ENCODE assay signal across 9 cellular contexts in genomic region chr15:41493902-41494189, GRCh38. TPM values are rescaled to one million over a fixed set of nuclear protein-coding genes. Genes with fewer than 3 reads are reported as not detected.
DNase-seq lines count a peak whose midpoint lies in the region; TF ChIP-seq lines count a peak whose summit lies in the region.
"Had no signal": no experiment of that assay in that cellular context is flagged by ENCODE, and none has a peak within 500 bp of the region (broad histone marks: within the 10 kb centered on the region; RNA-seq: fewer than 3 reads in every experiment).

No MANE protein-coding gene starts in this region.

- peaks cover 17% of the 10 kb centered on the region for H3K4me1 ChIP-seq in PC-9 (replicated peaks; ENCODE audit: insufficient read depth)
- peaks cover 6% of the 10 kb centered on the region; the same call in 1 of the 2 replicates for H3K4me1 ChIP-seq in iPS DF 6.9 (ENCODE audit: control insufficient read depth, insufficient read depth, low read length)
- peaks cover 19% of the 10 kb centered on the region for H3K4me1 ChIP-seq in thymus (ENCODE audit: control insufficient read depth, insufficient read depth, low read length)

- no peaks in the 10 kb centered on the region for H3K79me2 ChIP-seq in PC-9 (ENCODE audit: low read depth)

- H3K27me3 ChIP-seq in PC-9 (ENCODE audit: insufficient read depth, low read depth) = no peaks in the 10 kb centered on the region
- peaks cover 64% of the 10 kb centered on the region for H3K27me3 ChIP-seq in iPS DF 6.9 (ENCODE audit: control insufficient read depth, insufficient read depth, low read length)
- peaks cover 56% of the 10 kb centered on the region for H3K27me3 ChIP-seq in thymus (ENCODE audit: control insufficient read depth, insufficient read depth)

- POLR2A ChIA-PET in activated CD4-positive, alpha-beta memory T cell treated with anti-CD3 and anti-CD28 coated beads, Interleukin-2, amount 10 ng/mL, durations not matched to agents 7 days and 5 days (lab: Charles Lee) = interaction anchor here (1.0 to 1.6 kb wide), 3 partner anchors 8 to 20 kb away, joined by 4 to 7 read pairs (median 5); partner anchors contain the start of gene LTK
- POLR2A ChIA-PET in activated CD4-positive, alpha-beta memory T cell treated with anti-CD3 and anti-CD28 coated beads for 36 hours (lab: Charles Lee) = interaction anchor here (0.7 to 0.9 kb wide), 2 partner anchors 8 to 19 kb away, joined by 3 to 4 read pairs; no protein-coding TSS in a partner anchor
- POLR2A ChIA-PET in PC-9 (lab: Charles Lee; ENCODE audit: unreplicated experiment) = interaction anchor here (0.6 kb wide), 1 partner anchor 212 kb away, joined by 21 read pairs; no protein-coding TSS in a partner anchor

- no peaks in the 10 kb centered on the region for H3K9me2 ChIP-seq in PC-9 (ENCODE audit: insufficient read depth)

- H3K4me2 ChIP-seq in PC-9 = peak overlapping the region; percentile 97

- no peaks in the 10 kb centered on the region for H3K36me3 Mint-ChIP-seq in activated CD4-positive, alpha-beta memory T cell treated with anti-CD3 and anti-CD28 coated beads, Interleukin-2, amount 10 ng/mL, durations not matched to agents 7 days and 5 days (ENCODE audit: low read depth)
- peaks cover 3% of the 10 kb centered on the region for H3K36me3 Mint-ChIP-seq in activated CD4-positive, alpha-beta memory T cell treated with anti-CD3 and anti-CD28 coated beads for 36 hours
- H3K36me3 Mint-ChIP-seq: activated naive CD8-positive, alpha-beta T cell had no signal

- peak overlapping the region; percentile 61 for H3K4me3 Mint-ChIP-seq in activated CD4-positive, alpha-beta memory T cell treated with anti-CD3 and anti-CD28 coated beads, Interleukin-2, amount 10 ng/mL, durations not matched to agents 7 days and 5 days
- no peak overlapping the region for H3K4me3 Mint-ChIP-seq in activated CD4-positive, alpha-beta memory T cell treated with anti-CD3 and anti-CD28 coated beads for 36 hours

- BruUV-seq in PC-9 (replicated peaks; lab: Mats Ljungman, UMichigan) = no TSS peak

- H3K36me3 ChIP-seq in PC-9 (ENCODE audit: low read depth) (no peaks in the 10 kb centered on the region), iPS DF 6.9 (ENCODE audit: control insufficient read depth, insufficient read depth, low read length) (no peaks in the 10 kb centered on the region), thymus (ENCODE audit: control insufficient read depth, insufficient read depth) (no peaks in the 10 kb centered on the region)

- H3K27ac Mint-ChIP-seq in activated CD4-positive, alpha-beta memory T cell treated with anti-CD3 and anti-CD28 coated beads, Interleukin-2, amount 10 ng/mL, durations not matched to agents 7 days and 5 days = no peak overlapping the region
- no peak overlapping the region for H3K27ac Mint-ChIP-seq in activated CD4-positive, alpha-beta memory T cell treated with anti-CD3 and anti-CD28 coated beads for 36 hours
- H3K27ac Mint-ChIP-seq: activated naive CD8-positive, alpha-beta T cell had no signal

- no peaks in the 10 kb centered on the region; the same call in 1 of the 2 replicates for H3F3A ChIP-seq in PC-9 (ENCODE audit: insufficient read depth, low read depth)

- H3K4me3 ChIP-seq in PC-9 = peak overlapping the region; percentile 29; the same call in 1 of the 2 replicates
- H3K4me3 ChIP-seq in iPS DF 6.9 (ENCODE audit: low read length) = peak overlapping the region; percentile 51; the same call in 1 of the 2 replicates
- peak overlapping the region; percentile 71 for H3K4me3 ChIP-seq in thymus (ENCODE audit: low read length)

- WGBS in iPS DF 6.9 (ENCODE audit: insufficient coverage, insufficient read length) = no CpG with 5 or more reads among the region's 41 CpGs
- WGBS in thymus = under 1% methylated on average over 41 of the region's 41 CpGs

- H3K9me3 Mint-ChIP-seq in activated CD4-positive, alpha-beta memory T cell treated with anti-CD3 and anti-CD28 coated beads, Interleukin-2, amount 10 ng/mL, durations not matched to agents 7 days and 5 days = no peaks in the 10 kb centered on the region
- peaks cover 3% of the 10 kb centered on the region for H3K9me3 Mint-ChIP-seq in activated CD4-positive, alpha-beta memory T cell treated with anti-CD3 and anti-CD28 coated beads for 36 hours

- DNase-seq in activated CD4-positive, alpha-beta memory T cell treated with anti-CD3 and anti-CD28 coated beads, Interleukin-2, amount 10 ng/mL, durations not matched to agents 7 days and 5 days = no peak
- DNase-seq in activated CD4-positive, alpha-beta memory T cell treated with anti-CD3 and anti-CD28 coated beads for 36 hours = no peak
- DNase-seq in PC-9 (no peak), iPS DF 6.9 (ENCODE audit: low read depth, low spot score) (no peak), NCI-H82 (lab: John Stamatoyannopoulos, UW) (no peak), D341Med (ENCODE audit: low spot score) (no peak)
- no peak for DNase-seq in stimulated activated CD4-positive, alpha-beta T cell treated with anti-CD3 and anti-CD28 coated beads, Interleukin-4, amount 100 ng/mL, for 24 hours

- TF ChIP-seq CTCF in PC-9 (conservative IDR thresholded peaks at IDR 0.05) = no peak

- H2AFZ ChIP-seq in PC-9 = no peak overlapping the region

- peaks cover 29% of the 10 kb centered on the region for H3K4me1 Mint-ChIP-seq in activated CD4-positive, alpha-beta memory T cell treated with anti-CD3 and anti-CD28 coated beads, Interleukin-2, amount 10 ng/mL, durations not matched to agents 7 days and 5 days
- peaks cover 33% of the 10 kb centered on the region for H3K4me1 Mint-ChIP-seq in activated CD4-positive, alpha-beta memory T cell treated with anti-CD3 and anti-CD28 coated beads for 36 hours (ENCODE audit: low read depth)

- CTCF ChIA-PET in activated CD4-positive, alpha-beta memory T cell treated with anti-CD3 and anti-CD28 coated beads, Interleukin-2, amount 10 ng/mL, durations not matched to agents 7 days and 5 days (lab: Charles Lee) = no interaction called here
- CTCF ChIA-PET in activated CD4-positive, alpha-beta memory T cell treated with anti-CD3 and anti-CD28 coated beads for 36 hours (lab: Charles Lee) = interaction anchor here (1.9 kb wide), 1 partner anchor 28 kb away, joined by 9 read pairs; no protein-coding TSS in a partner anchor
- CTCF ChIA-PET in PC-9 (lab: Charles Lee) = no interaction called here

- H3K27me3 Mint-ChIP-seq in activated CD4-positive, alpha-beta memory T cell treated with anti-CD3 and anti-CD28 coated beads, Interleukin-2, amount 10 ng/mL, durations not matched to agents 7 days and 5 days = peaks cover 48% of the 10 kb centered on the region
- H3K27me3 Mint-ChIP-seq in activated CD4-positive, alpha-beta memory T cell treated with anti-CD3 and anti-CD28 coated beads for 36 hours = peaks cover 36% of the 10 kb centered on the region

- no peaks in the 10 kb centered on the region for H4K20me1 ChIP-seq in PC-9 (ENCODE audit: insufficient read depth)

- intact Hi-C loops in activated CD4-positive, alpha-beta memory T cell treated with anti-CD3 and anti-CD28 coated beads for 36 hours (cut with micrococcal nuclease) = loop anchor here (1.0 to 10.0 kb wide), 6 partner anchors 63 to 479 kb away; partner anchors contain the start of genes CHP1, EHD4, NUSAP1 and OIP5
- intact Hi-C loops in PC-9 (cut with micrococcal nuclease; ENCODE audit: unreplicated experiment) = loop anchor here (1.0 kb wide), 1 partner anchor 14 kb away; no protein-coding TSS in a partner anchor

- no peak overlapping the region for H3K27ac ChIP-seq in PC-9
- no peak overlapping the region for H3K27ac ChIP-seq in iPS DF 6.9 (ENCODE audit: low read length)
- H3K27ac ChIP-seq in thymus (ENCODE audit: low read depth) = no peak overlapping the region

- H3K9me3 ChIP-seq in PC-9 (ENCODE audit: insufficient read depth, low read depth) (no peaks in the 10 kb centered on the region), iPS DF 6.9 (ENCODE audit: control insufficient read depth, insufficient read depth, low read length) (no peaks in the 10 kb centered on the region), thymus (ENCODE audit: control insufficient read depth) (no peaks in the 10 kb centered on the region)

RNA-seq across cellular contexts. Expression of gene ITPKA, which starts 0.2 kb away (rescaled TPM):
- under 1 TPM; 0.30 to 0.48 TPM for total RNA-seq in activated CD4-positive, alpha-beta memory T cell treated with anti-CD3 and anti-CD28 coated beads, Interleukin-2, amount 10 ng/mL, durations not matched to agents 7 days and 5 days
- 1 to 10 TPM; 3.5 to 4.7 TPM for total RNA-seq in activated CD4-positive, alpha-beta memory T cell treated with anti-CD3 and anti-CD28 coated beads for 36 hours
- 5.3 and 8.3 TPM in 2 replicates for total RNA-seq in PC-9 (2021)
- 0.66 TPM for polyA plus RNA-seq in thymus

RNA-seq across cellular contexts. Expression of gene LTK, which starts 19.8 kb away (rescaled TPM):
- total RNA-seq in activated CD4-positive, alpha-beta memory T cell treated with anti-CD3 and anti-CD28 coated beads, Interleukin-2, amount 10 ng/mL, durations not matched to agents 7 days and 5 days = 1 to 10 TPM; 5.2 to 5.5 TPM
- under 1 TPM; 0.29 to 0.34 TPM for total RNA-seq in activated CD4-positive, alpha-beta memory T cell treated with anti-CD3 and anti-CD28 coated beads for 36 hours
- total RNA-seq in PC-9 (2021) = 0.11 and 0.28 TPM in 2 replicates
- polyA plus RNA-seq in thymus = 0.66 TPM

RNA-seq across cellular contexts. Expression of gene RPAP1, which starts 50.2 kb away (rescaled TPM):
- 10 to 100 TPM; 33.9 to 35.1 TPM for total RNA-seq in activated CD4-positive, alpha-beta memory T cell treated with anti-CD3 and anti-CD28 coated beads, Interleukin-2, amount 10 ng/mL, durations not matched to agents 7 days and 5 days
- total RNA-seq in activated CD4-positive, alpha-beta memory T cell treated with anti-CD3 and anti-CD28 coated beads for 36 hours = 10 to 100 TPM; 45.0 to 49.9 TPM
- total RNA-seq in PC-9 (2021) = 47.7 and 51.4 TPM in 2 replicates
- 11.5 TPM for polyA plus RNA-seq in thymus
